In genomic region chr5:97022898-97023297, GRCh38 we compare ENCODE assay signal across 12 cellular contexts.
DNase-seq lines count a peak whose midpoint lies in the region; ATAC-seq lines count a peak whose summit lies in the region.
"Had no signal": no experiment of that assay in that cellular context is flagged by ENCODE, and none has a peak within 500 bp of the region (broad histone marks: within the 10 kb centered on the region; RNA-seq: fewer than 3 reads in every experiment).

No MANE protein-coding gene starts in this region.

- peak overlapping the region; percentile 38 for H3K27ac Mint-ChIP-seq in activated T-cell treated with anti-CD3 and anti-CD28 coated beads, Interleukin-2, amount 50 U/mL, for 72 hours
- peak overlapping the region; percentile 50 for H3K27ac Mint-ChIP-seq in T-helper 2 cell treated with Interferon-gamma antibody and Interleukin-4, amounts not matched to agents 5 μg/mL and 100 μg/mL, for 36 hours
- no peak overlapping the region for H3K27ac Mint-ChIP-seq in stimulated activated effector memory CD8-positive, alpha-beta T cell treated with anti-CD3 and anti-CD28 coated beads, Interleukin-12 subunit alpha, Interleukin-12 subunit beta, amount 100 ng/mL, for 72 hours

- ATAC-seq in activated T-cell treated with anti-CD3 and anti-CD28 coated beads, Interleukin-2, amount 50 U/mL, for 72 hours (replicated peaks in 1 of 2) = peak; percentile 53 to 61
- ATAC-seq in HG03175 (IDR thresholded peaks at IDR 0.05; ENCODE audit: unreplicated experiment) (peak; percentile 71), HG02571 (IDR thresholded peaks at IDR 0.05; ENCODE audit: unreplicated experiment) (no peak), GM21786 (IDR thresholded peaks at IDR 0.05; ENCODE audit: unreplicated experiment) (no peak)
- peak; percentile 76 for ATAC-seq in stimulated activated effector memory CD8-positive, alpha-beta T cell treated with anti-CD3 and anti-CD28 coated beads, Interleukin-12 subunit alpha, Interleukin-12 subunit beta, amount 100 ng/mL, for 72 hours

- no peak for DNase-seq in activated T-cell treated with anti-CD3 and anti-CD28 coated beads, Interleukin-2, amount 50 U/mL, for 72 hours
- DNase-seq in activated T-cell treated with anti-CD3 and anti-CD28 coated beads, Interleukin-2, amount 50 U/mL, for 48 hours = no peak
- no peak for DNase-seq in T-helper 2 cell treated with Interferon-gamma antibody and Interleukin-4, amounts not matched to agents 5 μg/mL and 100 μg/mL, for 36 hours (ENCODE audit: low spot score)
- no peak for DNase-seq in stimulated activated effector memory CD8-positive, alpha-beta T cell treated with anti-CD3 and anti-CD28 coated beads, Interleukin-12 subunit alpha, Interleukin-12 subunit beta, amount 100 ng/mL, for 72 hours (ENCODE audit: low spot score in 2 of 2)
- DNase-seq in DMS114 treated with DMSO at 0.1 percent for 48 hours (lab: John Stamatoyannopoulos, UW; ENCODE audit: unreplicated experiment) = no peak
- DNase-seq: amygdala, head of caudate nucleus, kidney glomerular epithelial cell, tibial artery had no signal

- peaks cover 17% of the 10 kb centered on the region for H3K4me1 Mint-ChIP-seq in activated T-cell treated with anti-CD3 and anti-CD28 coated beads, Interleukin-2, amount 50 U/mL, for 72 hours (ENCODE audit: low read depth)
- H3K4me1 Mint-ChIP-seq in T-helper 2 cell treated with Interferon-gamma antibody and Interleukin-4, amounts not matched to agents 5 μg/mL and 100 μg/mL, for 36 hours (ENCODE audit: low read depth) = peaks cover 24% of the 10 kb centered on the region
- peaks cover 14% of the 10 kb centered on the region for H3K4me1 Mint-ChIP-seq in stimulated activated effector memory CD8-positive, alpha-beta T cell treated with anti-CD3 and anti-CD28 coated beads, Interleukin-12 subunit alpha, Interleukin-12 subunit beta, amount 100 ng/mL, for 72 hours

- H3K36me3 Mint-ChIP-seq in activated T-cell treated with anti-CD3 and anti-CD28 coated beads, Interleukin-2, amount 50 U/mL, for 72 hours (ENCODE audit: insufficient read depth in 2 of 2) = peaks cover 12 to 23% of the 10 kb centered on the region in 2 donors
- H3K36me3 Mint-ChIP-seq in T-helper 2 cell treated with Interferon-gamma antibody and Interleukin-4, amounts not matched to agents 5 μg/mL and 100 μg/mL, for 36 hours (ENCODE audit: low read depth) = peaks cover 67% of the 10 kb centered on the region
- H3K36me3 Mint-ChIP-seq in stimulated activated effector memory CD8-positive, alpha-beta T cell treated with anti-CD3 and anti-CD28 coated beads, Interleukin-12 subunit alpha, Interleukin-12 subunit beta, amount 100 ng/mL, for 72 hours = peaks cover 98% of the 10 kb centered on the region

- H3K4me3 Mint-ChIP-seq in activated T-cell treated with anti-CD3 and anti-CD28 coated beads, Interleukin-2, amount 50 U/mL, for 72 hours = no peak overlapping the region
- peak overlapping the region; percentile 32 for H3K4me3 Mint-ChIP-seq in T-helper 2 cell treated with Interferon-gamma antibody and Interleukin-4, amounts not matched to agents 5 μg/mL and 100 μg/mL, for 36 hours
- no peak overlapping the region for H3K4me3 Mint-ChIP-seq in stimulated activated effector memory CD8-positive, alpha-beta T cell treated with anti-CD3 and anti-CD28 coated beads, Interleukin-12 subunit alpha, Interleukin-12 subunit beta, amount 100 ng/mL, for 72 hours

- no peaks in the 10 kb centered on the region for H3K27me3 Mint-ChIP-seq in activated T-cell treated with anti-CD3 and anti-CD28 coated beads, Interleukin-2, amount 50 U/mL, for 72 hours (ENCODE audit: low read depth)
- no peaks in the 10 kb centered on the region for H3K27me3 Mint-ChIP-seq in T-helper 2 cell treated with Interferon-gamma antibody and Interleukin-4, amounts not matched to agents 5 μg/mL and 100 μg/mL, for 36 hours (ENCODE audit: low read depth)

- H3K9me3 Mint-ChIP-seq in activated T-cell treated with anti-CD3 and anti-CD28 coated beads, Interleukin-2, amount 50 U/mL, for 72 hours = no peaks in the 10 kb centered on the region
- no peaks in the 10 kb centered on the region for H3K9me3 Mint-ChIP-seq in T-helper 2 cell treated with Interferon-gamma antibody and Interleukin-4, amounts not matched to agents 5 μg/mL and 100 μg/mL, for 36 hours
- H3K9me3 Mint-ChIP-seq in stimulated activated effector memory CD8-positive, alpha-beta T cell treated with anti-CD3 and anti-CD28 coated beads, Interleukin-12 subunit alpha, Interleukin-12 subunit beta, amount 100 ng/mL, for 72 hours = no peaks in the 10 kb centered on the region

Comparison
In these comparisons a context has a peak if more than half of its experiments do, and no peak if none do; other contexts are left out.
1. ATAC-seq: peak in activated T-cell treated with anti-CD3 and anti-CD28 coated beads, Interleukin-2, amount 50 U/mL, for 72 hours (2 of 2), HG03175 (single experiment) and stimulated activated effector memory CD8-positive, alpha-beta T cell treated with anti-CD3 and anti-CD28 coated beads, Interleukin-12 subunit alpha, Interleukin-12 subunit beta, amount 100 ng/mL, for 72 hours (single experiment); none in HG02571 (single experiment) and GM21786 (single experiment).